In the genomic region with DNA sequence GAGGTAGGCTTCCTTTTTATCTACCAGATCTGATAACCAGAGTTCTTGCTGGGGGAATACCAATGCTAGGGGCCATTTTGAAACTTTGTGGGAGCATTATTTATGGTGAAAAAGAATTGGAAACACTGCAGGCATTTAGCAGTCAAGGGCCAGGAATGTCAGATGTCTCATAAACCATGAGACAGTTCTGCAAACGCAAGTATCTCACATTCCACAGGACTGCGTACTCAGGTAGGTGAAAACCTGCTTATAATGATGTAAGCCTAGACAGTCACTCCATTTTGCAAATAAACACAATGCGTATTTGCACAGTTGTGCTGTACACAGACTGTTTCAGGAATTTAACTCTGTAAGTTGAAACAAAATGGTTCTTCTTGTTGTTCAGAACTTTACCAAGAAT, we compare ENCODE assay signal across 24 cellular contexts. TPM values are rescaled to one million over a fixed set of nuclear protein-coding genes. Genes with fewer than 3 reads are reported as not detected.
DNase-seq lines count a peak whose midpoint lies in the region; ATAC-seq and TF ChIP-seq lines count a peak whose summit lies in the region.
"Had no signal": no experiment of that assay in that cellular context is flagged by ENCODE, and none has a peak within 500 bp of the region (broad histone marks: within the 10 kb centered on the region; RNA-seq: fewer than 3 reads in every experiment).

No MANE protein-coding gene starts in this region.

- H3K4me3 ChIP-seq in epithelial cell of esophagus (ENCODE audit: low read length) (no peak overlapping the region), MG63 (no peak overlapping the region)
- H3K4me3 ChIP-seq: dorsolateral prefrontal cortex, gastroesophageal sphincter had no signal

- DNase-seq in ELR (ENCODE audit: low read depth) (peak; percentile 54), M059J (ENCODE audit: low read depth) (peak; percentile 56), epithelial cell of esophagus (ENCODE audit: low read depth) (peak; percentile 90), renal cortical epithelial cell (ENCODE audit: low read depth) (peak; percentile 26), MG63 (no peak)
- DNase-seq: activated CD4-positive, alpha-beta T cell treated with anti-CD3 and anti-CD28 coated beads, Interleukin-2, amount 10 ng/mL, durations not matched to agents 24 days and 14 days; activated gamma-delta T cell treated with Interleukin-2 at 50 U/mL for 16 hours; activated naive CD8-positive, alpha-beta T cell treated with anti-CD3 and anti-CD28 coated beads, Interleukin-2, amount 10 ng/mL, durations not matched to agents 7 days and 5 days; activated T-cell treated with anti-CD3 and anti-CD28 coated beads, Interleukin-2, amount 50 U/mL, for 24 hours; C1 segment of cervical spinal cord; cerebellar nuclear complex; DMS79; dorsolateral prefrontal cortex; Karpas-422; left cardiac atrium; NCI-H446; NCI-H774; T-helper 1 cell had no signal

- H3K36me3 ChIP-seq in MG63: no peaks in the 10 kb centered on the region
- H3K36me3 ChIP-seq: gastroesophageal sphincter had no signal

- H3K27me3 ChIP-seq in MG63: no peaks in the 10 kb centered on the region
- H3K27me3 ChIP-seq: gastroesophageal sphincter had no signal

- ATAC-seq in GM19324 (IDR thresholded peaks at IDR 0.05; ENCODE audit: low FRiP score, unreplicated experiment) (no peak), HG03457 (IDR thresholded peaks at IDR 0.05; ENCODE audit: unreplicated experiment) (no peak)
- ATAC-seq: gastroesophageal sphincter; left cardiac atrium; natural killer cell treated with Interleukin-12 subunit alpha and Interleukin-12 subunit beta and Interleukin-15 and Interleukin-18, amount 100 ng/mL, for 72 hours; stimulated activated effector memory CD8-positive, alpha-beta T cell treated with anti-CD3 and anti-CD28 coated beads, Interleukin-12 subunit alpha, Interleukin-12 subunit beta, amount 100 ng/mL, for 72 hours; WTC11 had no signal

- TF ChIP-seq CTCF in epithelial cell of esophagus (IDR thresholded peaks at IDR 0.05; ENCODE audit: insufficient read depth, low read depth, low read length, missing control alignments): no peak

- no peaks in the 10 kb centered on the region for H3K9me3 ChIP-seq in MG63
- H3K9me3 ChIP-seq: gastroesophageal sphincter had no signal

RNA-seq across cellular contexts. Expression of a gene that starts 33.9 kb away (rescaled TPM):
- total RNA-seq in M059J (2014; rRNA removed; shearing (Covaris generic)): not detected in 2 replicates
- total RNA-seq in renal cortical epithelial cell: 14.9 and 19.0 TPM in 2 replicates
- total RNA-seq in MG63 (2014; rRNA removed; shearing (Covaris generic); ENCODE audit: low replicate concordance): 45.2 and 63.9 TPM in 2 replicates

RNA-seq across cellular contexts. Expression of a gene that starts 47.1 kb away (rescaled TPM):
- total RNA-seq in M059J (2014; rRNA removed; shearing (Covaris generic)): 2.1 and 4.7 TPM in 2 replicates
- total RNA-seq in renal cortical epithelial cell: 60.9 and 84.9 TPM in 2 replicates
- total RNA-seq in MG63 (2014; rRNA removed; shearing (Covaris generic); ENCODE audit: low replicate concordance): 2.1 and 3.5 TPM in 2 replicates

Comparison
In these comparisons a context has a peak if more than half of its experiments do, and no peak if none do; other contexts are left out.
1. RNA of a gene that starts 33.9 kb away (total RNA-seq): 45.2 to 63.9 TPM in MG63 and 14.9 to 19.0 TPM in renal cortical epithelial cell; not detected in M059J; every median in the first group is over 10 times any median in the second.
2. RNA of a gene that starts 47.1 kb away (total RNA-seq): 60.9 to 84.9 TPM in renal cortical epithelial cell; 2.1 to 4.7 TPM in M059J and 2.1 to 3.5 TPM in MG63; every median in the first group is over 10 times any median in the second.